In genomic region chr2:110383163-110384048, GRCh38 we compare ENCODE assay signal across 7 cellular contexts.
DNase-seq lines count a peak whose midpoint lies in the region; ATAC-seq, FAIRE-seq and TF ChIP-seq lines count a peak whose summit lies in the region.
"Not testable (repeated sequence)": the region's sequence is repeated elsewhere in the genome, so short reads cannot be mapped to it uniquely, and the experiment has no call there.

No MANE protein-coding gene starts in this region.

- not testable (repeated sequence) for H4K20me1 ChIP-seq in HCT116 (ENCODE audit: insufficient read depth)

- not testable (repeated sequence) for H3K27ac ChIP-seq in HCT116 (ENCODE audit: low read depth, low read length); pancreas

- TF ChIP-seq CTCF in HCT116 (IDR thresholded peaks at IDR 0.05 in 2 of 3, conservative IDR thresholded peaks at IDR 0.05 in 1 of 3; ENCODE audit: borderline replicate concordance in 1 of 3, insufficient read depth in 1 of 3, low read depth in 2 of 3, low read length in 2 of 3); pancreas (IDR thresholded peaks at IDR 0.05): not testable (repeated sequence)

- H3K36me3 Mint-ChIP-seq in activated CD4-positive, alpha-beta T cell treated with anti-CD3 and anti-CD28 coated beads for 36 hours (ENCODE audit: low read depth); effector memory CD8-positive, alpha-beta T cell (ENCODE audit: insufficient read depth): not testable (repeated sequence)

- not testable (repeated sequence) for H3K4me1 ChIP-seq in HCT116 (ENCODE audit: control insufficient read depth in 1 of 2, insufficient read depth in 2 of 2, low read length in 2 of 2); pancreas

- CTCF ChIA-PET in HCT116 (lab: Charles Lee); activated CD4-positive, alpha-beta T cell treated with anti-CD3 and anti-CD28 coated beads for 36 hours (lab: Charles Lee): not testable (repeated sequence)

- not testable (repeated sequence) for H3K27me3 Mint-ChIP-seq in activated CD4-positive, alpha-beta T cell treated with anti-CD3 and anti-CD28 coated beads for 36 hours; effector memory CD8-positive, alpha-beta T cell

- RAD21 ChIA-PET in HCT116 (lab: Charles Lee; ENCODE audit: low non-redundant PET in 1 of 2, low total read pairs in 2 of 2, uncharacterized antibody in 2 of 2, unreplicated experiment in 2 of 2), result not testable (repeated sequence)

- not testable (repeated sequence) for H3K4me2 ChIP-seq in HCT116 (ENCODE audit: low read length)

- H3K9me2 ChIP-seq in HCT116 (ENCODE audit: insufficient read depth), result not testable (repeated sequence)

- DNase-seq in HCT116 (ENCODE audit: low read depth, low spot score); activated CD4-positive, alpha-beta T cell treated with anti-CD3 and anti-CD28 coated beads for 36 hours; effector memory CD8-positive, alpha-beta T cell; left lobe of liver (ENCODE audit: low spot score); pancreas: not testable (repeated sequence)

- not testable (repeated sequence) for TF ChIP-seq POLR2A in GM18505 (IDR thresholded peaks at IDR 0.05; ENCODE audit: borderline replicate concordance, extremely low read depth, insufficient read depth, insufficient read length); HCT116 (IDR thresholded peaks at IDR 0.05; ENCODE audit: borderline replicate concordance, extremely low read depth, insufficient read depth, insufficient read length)

- ATAC-seq in GM18505 (IDR thresholded peaks at IDR 0.05; ENCODE audit: unreplicated experiment) (peak; percentile 58), HCT116 (peak; percentile 62), HG03460 (IDR thresholded peaks at IDR 0.05; ENCODE audit: unreplicated experiment) (peak; percentile 70), left lobe of liver (peak; percentile 85), pancreas (peak; percentile 75 to 88 (median 80))
- ATAC-seq in activated CD4-positive, alpha-beta T cell treated with anti-CD3 and anti-CD28 coated beads for 36 hours, result peak; percentile 81
- ATAC-seq in effector memory CD8-positive, alpha-beta T cell (replicated peaks), result peak; percentile 83

- FAIRE-seq in pancreas (lab: Jason Lieb, UNC), result not testable (repeated sequence)

- not testable (repeated sequence) for H3K9ac ChIP-seq in HCT116 (ENCODE audit: low read length)

- H3K9me3 Mint-ChIP-seq in activated CD4-positive, alpha-beta T cell treated with anti-CD3 and anti-CD28 coated beads for 36 hours (ENCODE audit: low read depth); effector memory CD8-positive, alpha-beta T cell: not testable (repeated sequence)

- BruUV-seq in HCT116 (replicated peaks; lab: Mats Ljungman, UMichigan), result TSS peak; percentile 7

- H3K4me3 ChIP-seq in HCT116 (replicated peaks in 1 of 2; ENCODE audit: low read depth in 1 of 2, low read length in 2 of 2); pancreas: not testable (repeated sequence)

- H2AFZ ChIP-seq in HCT116 (ENCODE audit: low read depth, low read length, poor library complexity, severe bottlenecking), result not testable (repeated sequence)

- not testable (repeated sequence) for H3K27ac Mint-ChIP-seq in activated CD4-positive, alpha-beta T cell treated with anti-CD3 and anti-CD28 coated beads for 36 hours; effector memory CD8-positive, alpha-beta T cell

- not testable (repeated sequence) for H3K79me2 ChIP-seq in HCT116 (ENCODE audit: insufficient read depth, low read length)

- not testable (repeated sequence) for TF ChIP-seq RAD21 in HCT116 (IDR thresholded peaks at IDR 0.05; ENCODE audit: low read depth)

- H3K36me3 ChIP-seq in HCT116 (ENCODE audit: control insufficient read depth in 1 of 2, insufficient read depth in 2 of 2, low read length in 2 of 2); pancreas: not testable (repeated sequence)

- not testable (repeated sequence) for H3K4me3 Mint-ChIP-seq in activated CD4-positive, alpha-beta T cell treated with anti-CD3 and anti-CD28 coated beads for 36 hours; effector memory CD8-positive, alpha-beta T cell

- not testable (repeated sequence) for H3K27me3 ChIP-seq in HCT116 (ENCODE audit: insufficient read depth, low read length); pancreas

- intact Hi-C loops in HCT116 (cut with micrococcal nuclease); activated CD4-positive, alpha-beta T cell treated with anti-CD3 and anti-CD28 coated beads for 36 hours (cut with DNase I, micrococcal nuclease); pancreas (cut with DNase I): not testable (repeated sequence)

- no CpG with 5 or more reads among the region's 75 CpGs for WGBS in pancreas, 2 donors

- H3K4me1 Mint-ChIP-seq in activated CD4-positive, alpha-beta T cell treated with anti-CD3 and anti-CD28 coated beads for 36 hours; effector memory CD8-positive, alpha-beta T cell (ENCODE audit: low read depth in 2 of 2): not testable (repeated sequence)

- H3K9me3 ChIP-seq in HCT116 (ENCODE audit: control insufficient read depth in 1 of 2, insufficient read depth in 1 of 2, low read depth in 1 of 2, low read length in 2 of 2); pancreas: not testable (repeated sequence)

- POLR2A ChIA-PET in HCT116 (lab: Charles Lee); activated CD4-positive, alpha-beta T cell treated with anti-CD3 and anti-CD28 coated beads for 36 hours (lab: Charles Lee): not testable (repeated sequence)
